ENCODE assay signal across 23 cellular contexts in the genomic region with DNA sequence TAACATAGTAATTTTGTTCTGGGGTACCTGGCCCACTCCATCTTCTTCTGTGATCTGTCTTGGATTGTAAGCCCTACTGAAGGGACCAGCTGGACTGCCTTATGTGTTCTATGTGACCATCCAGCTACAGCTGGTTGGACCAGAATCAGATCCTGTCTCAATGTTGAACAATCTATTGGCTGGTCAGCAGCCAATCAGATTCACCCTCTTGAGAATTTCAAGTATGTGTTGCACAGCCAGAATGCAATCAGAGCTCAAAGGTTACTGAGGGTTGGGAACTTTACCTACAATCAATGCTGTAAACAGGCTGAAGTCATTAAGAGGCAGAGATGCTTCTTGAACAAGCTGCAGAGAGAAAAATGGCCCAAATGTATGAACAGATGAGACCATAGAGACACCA.
"Had no signal": no experiment of that assay in that cellular context is flagged by ENCODE, and none has a peak within 500 bp of the region (broad histone marks: within the 10 kb centered on the region; RNA-seq: fewer than 3 reads in every experiment).

No MANE protein-coding gene starts in this region.

- H3K4me3 Mint-ChIP-seq: activated B cell treated with CpG ODN at 0.5 μM for 24 hours; activated CD4-positive, alpha-beta memory T cell treated with anti-CD3 and anti-CD28 coated beads for 36 hours; activated naive CD8-positive, alpha-beta T cell treated with anti-CD3 and anti-CD28 coated beads, Interleukin-2, amount 10 ng/mL, durations not matched to agents 7 days and 5 days; activated T-helper 1 cell treated with anti-CD3 and anti-CD28 coated beads, Interleukin-12 subunit alpha, Interleukin-12 subunit beta, Interleukin-2, Interleukin-4 antibody, amounts not matched to agents 30 ng/mL and 10 ng/mL and 1 ng/mL, durations not matched to agents 14 hours and 24 hours and 36 hours; natural killer cell treated with Interleukin-12 subunit alpha and Interleukin-12 subunit beta and Interleukin-15 and Interleukin-18, amount 100 ng/mL, for 72 hours; stimulated activated effector memory CD8-positive, alpha-beta T cell treated with anti-CD3 and anti-CD28 coated beads, Interleukin-12 subunit alpha, Interleukin-12 subunit beta, amount 100 ng/mL, for 72 hours; T-cell; type B pancreatic cell had no signal

- H3K36me3 Mint-ChIP-seq: activated CD4-positive, alpha-beta memory T cell treated with anti-CD3 and anti-CD28 coated beads for 36 hours; activated naive CD8-positive, alpha-beta T cell treated with anti-CD3 and anti-CD28 coated beads, Interleukin-2, amount 10 ng/mL, durations not matched to agents 7 days and 5 days; natural killer cell treated with Interleukin-12 subunit alpha and Interleukin-12 subunit beta and Interleukin-15 and Interleukin-18, amount 100 ng/mL, for 72 hours; stimulated activated effector memory CD8-positive, alpha-beta T cell treated with anti-CD3 and anti-CD28 coated beads, Interleukin-12 subunit alpha, Interleukin-12 subunit beta, amount 100 ng/mL, for 72 hours; T-cell; type B pancreatic cell had no signal

- ATAC-seq: body of pancreas; natural killer cell treated with Interleukin-12 subunit alpha and Interleukin-12 subunit beta and Interleukin-15 and Interleukin-18, amount 100 ng/mL, for 72 hours; right cardiac atrium; stimulated activated effector memory CD8-positive, alpha-beta T cell treated with anti-CD3 and anti-CD28 coated beads, Interleukin-12 subunit alpha, Interleukin-12 subunit beta, amount 100 ng/mL, for 72 hours; T-cell had no signal

- H3K27ac Mint-ChIP-seq: activated B cell treated with CpG ODN at 0.5 μM for 24 hours; activated CD4-positive, alpha-beta memory T cell treated with anti-CD3 and anti-CD28 coated beads for 36 hours; activated naive CD8-positive, alpha-beta T cell treated with anti-CD3 and anti-CD28 coated beads, Interleukin-2, amount 10 ng/mL, durations not matched to agents 7 days and 5 days; activated T-helper 1 cell treated with anti-CD3 and anti-CD28 coated beads, Interleukin-12 subunit alpha, Interleukin-12 subunit beta, Interleukin-2, Interleukin-4 antibody, amounts not matched to agents 30 ng/mL and 10 ng/mL and 1 ng/mL, durations not matched to agents 14 hours and 24 hours and 36 hours; natural killer cell treated with Interleukin-12 subunit alpha and Interleukin-12 subunit beta and Interleukin-15 and Interleukin-18, amount 100 ng/mL, for 72 hours; stimulated activated effector memory CD8-positive, alpha-beta T cell treated with anti-CD3 and anti-CD28 coated beads, Interleukin-12 subunit alpha, Interleukin-12 subunit beta, amount 100 ng/mL, for 72 hours; T-cell; type B pancreatic cell had no signal

- H3K27me3 Mint-ChIP-seq: activated B cell treated with CpG ODN at 0.5 μM for 24 hours had no signal

- H3K4me3 ChIP-seq: body of pancreas, dorsolateral prefrontal cortex, skin epidermis, stomach, testis had no signal

- H3K27me3 ChIP-seq: body of pancreas, dorsolateral prefrontal cortex, stomach, testis had no signal

- H3K36me3 ChIP-seq: stomach had no signal

- H3K9me3 Mint-ChIP-seq: activated B cell treated with CpG ODN at 0.5 μM for 24 hours; activated CD4-positive, alpha-beta memory T cell treated with anti-CD3 and anti-CD28 coated beads for 36 hours; activated naive CD8-positive, alpha-beta T cell treated with anti-CD3 and anti-CD28 coated beads, Interleukin-2, amount 10 ng/mL, durations not matched to agents 7 days and 5 days; activated T-helper 1 cell treated with anti-CD3 and anti-CD28 coated beads, Interleukin-12 subunit alpha, Interleukin-12 subunit beta, Interleukin-2, Interleukin-4 antibody, amounts not matched to agents 30 ng/mL and 10 ng/mL and 1 ng/mL, durations not matched to agents 14 hours and 24 hours and 36 hours; natural killer cell treated with Interleukin-12 subunit alpha and Interleukin-12 subunit beta and Interleukin-15 and Interleukin-18, amount 100 ng/mL, for 72 hours; stimulated activated effector memory CD8-positive, alpha-beta T cell treated with anti-CD3 and anti-CD28 coated beads, Interleukin-12 subunit alpha, Interleukin-12 subunit beta, amount 100 ng/mL, for 72 hours; T-cell; type B pancreatic cell had no signal

- H3K27ac ChIP-seq: body of pancreas, dorsolateral prefrontal cortex, skin epidermis, stomach, testis had no signal

- H3K4me1 Mint-ChIP-seq: activated B cell treated with CpG ODN at 0.5 μM for 24 hours; activated naive CD8-positive, alpha-beta T cell treated with anti-CD3 and anti-CD28 coated beads, Interleukin-2, amount 10 ng/mL, durations not matched to agents 7 days and 5 days; stimulated activated effector memory CD8-positive, alpha-beta T cell treated with anti-CD3 and anti-CD28 coated beads, Interleukin-12 subunit alpha, Interleukin-12 subunit beta, amount 100 ng/mL, for 72 hours; T-cell had no signal

- H3K9me3 ChIP-seq: body of pancreas, testis had no signal

- H3K4me1 ChIP-seq: body of pancreas, testis had no signal

- DNase-seq: activated B cell treated with CpG ODN at 0.5 μM for 24 hours; activated CD4-positive, alpha-beta memory T cell treated with anti-CD3 and anti-CD28 coated beads for 36 hours; activated CD4-positive, alpha-beta T cell treated with anti-CD3 and anti-CD28 coated beads for 4 hours; activated naive CD8-positive, alpha-beta T cell treated with anti-CD3 and anti-CD28 coated beads, Interleukin-2, amount 10 ng/mL, durations not matched to agents 7 days and 5 days; activated T-cell treated with anti-CD3 and anti-CD28 coated beads for 4 hours; amygdala; body of pancreas; dorsolateral prefrontal cortex; foreskin melanocyte; glutamatergic neuron; hippocampal formation; mesenchymal stem cell; nucleus accumbens; right cardiac atrium; stimulated activated CD4-positive, alpha-beta T cell treated with anti-CD3 and anti-CD28 coated beads, Interleukin-4, amount 100 ng/mL, for 24 hours; stomach; T-cell; testis had no signal
